14 cellular contexts compared by ENCODE assay signal in the genomic region with DNA sequence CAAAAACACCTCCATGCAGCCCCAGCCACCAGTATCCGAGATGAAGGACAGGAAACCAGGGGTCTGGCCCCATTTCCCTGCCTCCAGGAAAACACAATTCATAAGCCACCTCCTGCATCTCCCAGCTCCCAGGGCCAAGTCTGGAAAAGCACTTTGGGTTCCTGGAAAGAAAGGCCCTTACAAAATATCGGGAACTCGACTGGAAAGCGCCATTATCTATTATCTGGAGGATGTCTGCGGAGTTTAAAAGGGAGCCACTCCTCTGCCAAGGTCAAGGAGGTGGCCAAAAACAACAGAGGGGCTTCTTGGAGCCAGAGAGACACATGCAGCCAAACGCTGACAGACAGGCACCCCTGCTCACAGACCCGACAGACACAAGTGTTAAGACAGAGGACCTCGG. TPM values are rescaled to one million over a fixed set of nuclear protein-coding genes. Genes with fewer than 3 reads are reported as not detected.
DNase-seq lines count a peak whose midpoint lies in the region; ATAC-seq and TF ChIP-seq lines count a peak whose summit lies in the region.
"Had no signal": no experiment of that assay in that cellular context is flagged by ENCODE, and none has a peak within 500 bp of the region (broad histone marks: within the 10 kb centered on the region; RNA-seq: fewer than 3 reads in every experiment).

No MANE protein-coding gene starts in this region.

- H3K36me3 ChIP-seq in cardiac muscle cell (no peaks in the 10 kb centered on the region), neutrophil (peaks cover 65% of the 10 kb centered on the region), vagina (no peaks in the 10 kb centered on the region), WERI-Rb-1 (no peaks in the 10 kb centered on the region; the same call in 1 of the 2 replicates)

- TF ChIP-seq CTCF in cardiac muscle cell (IDR thresholded peaks at IDR 0.05; ENCODE audit: low read depth, low read length) (no peak), neutrophil (IDR thresholded peaks at IDR 0.05) (no peak), vagina (IDR thresholded peaks at IDR 0.05) (no peak), WERI-Rb-1 (IDR thresholded peaks at IDR 0.05; ENCODE audit: low read depth, low read length) (no peak)

- H3K4me3 ChIP-seq in cardiac muscle cell (no peak overlapping the region), neutrophil (ENCODE audit: low read depth in 1 of 2, low read length in 1 of 2) (no peak overlapping the region), vagina (no peak overlapping the region), WERI-Rb-1 (ENCODE audit: low read depth, low read length) (no peak overlapping the region)
- H3K4me3 ChIP-seq: HAP-1 had no signal

- no peaks in the 10 kb centered on the region for H3K27me3 ChIP-seq in cardiac muscle cell
- no peaks in the 10 kb centered on the region for H3K27me3 ChIP-seq in neutrophil
- H3K27me3 ChIP-seq in vagina, result no peaks in the 10 kb centered on the region
- no peaks in the 10 kb centered on the region for H3K27me3 ChIP-seq in WERI-Rb-1 (ENCODE audit: insufficient read depth, low read depth, severe bottlenecking)

- H3K27ac ChIP-seq in cardiac muscle cell (peak overlapping the region; percentile 78), neutrophil (peak overlapping the region; percentile 97), vagina (peak overlapping the region; percentile 67), WERI-Rb-1 (no peak overlapping the region)

- no peak for DNase-seq in cardiac muscle cell (ENCODE audit: low read depth in 1 of 2, low spot score in 1 of 2)
- no peak for DNase-seq in cardiac septum (ENCODE audit: low spot score)
- peak; percentile 83 for DNase-seq in dermis blood vessel endothelial cell
- no peak for DNase-seq in vagina (ENCODE audit: extremely low spot score in 2 of 2)
- DNase-seq in WERI-Rb-1, result no peak
- DNase-seq: activated CD4-positive, alpha-beta T cell treated with anti-CD3 and anti-CD28 coated beads, Interleukin-2, amount 50 U/mL, for 48 hours; GF-D8; mesendoderm; NCI-H526 treated with DMSO at 0.1 percent for 48 hours; stimulated activated naive B cell treated with anti-CD40 and anti-IgM and Interleukin-4, amounts not matched to agents 10 μg/mL and 1 μg/mL and 100 μg/mL, for 72 hours had no signal

- ATAC-seq in HG03354 (IDR thresholded peaks at IDR 0.05; ENCODE audit: poor library complexity, severe bottlenecking, unreplicated experiment) (no peak), GM18519 (IDR thresholded peaks at IDR 0.05; ENCODE audit: low FRiP score, unreplicated experiment) (no peak)
- ATAC-seq: stimulated activated naive B cell treated with anti-CD40 and anti-IgM and Interleukin-4, amounts not matched to agents 10 μg/mL and 1 μg/mL and 100 μg/mL, for 72 hours had no signal

- H3K4me1 ChIP-seq in cardiac muscle cell (ENCODE audit: low read depth) (peaks cover 57% of the 10 kb centered on the region), neutrophil (ENCODE audit: control insufficient read depth in 1 of 2, insufficient read depth in 1 of 2, low read depth in 1 of 2, low read length in 1 of 2) (peaks cover 85 to 93% of the 10 kb centered on the region in 2 experiments), vagina (peaks cover 75% of the 10 kb centered on the region)
- H3K4me1 ChIP-seq: HAP-1 had no signal

- intact Hi-C loops in cardiac septum (cut with DNase I) (no loop called here), vagina (cut with DNase I) (no loop called here)

- H3K9me3 ChIP-seq in cardiac muscle cell (ENCODE audit: low read depth) (no peaks in the 10 kb centered on the region), neutrophil (no peaks in the 10 kb centered on the region), vagina (no peaks in the 10 kb centered on the region), WERI-Rb-1 (ENCODE audit: severe bottlenecking) (no peaks in the 10 kb centered on the region)

- TF ChIP-seq POLR2A in vagina (IDR thresholded peaks at IDR 0.05), result no peak

RNA-seq across cellular contexts. Expression of a gene that starts 9.8 kb away (rescaled TPM):
- total RNA-seq in cardiac muscle cell, result 167 and 169 TPM in 2 replicates
- 171 and 202 TPM in 2 replicates for polyA plus RNA-seq in cardiac muscle cell
- 346 TPM for total RNA-seq in cardiac septum
- total RNA-seq in dermis blood vessel endothelial cell, result 233 and 441 TPM in 2 replicates
- 209 TPM for total RNA-seq in vagina
